In the genomic region with DNA sequence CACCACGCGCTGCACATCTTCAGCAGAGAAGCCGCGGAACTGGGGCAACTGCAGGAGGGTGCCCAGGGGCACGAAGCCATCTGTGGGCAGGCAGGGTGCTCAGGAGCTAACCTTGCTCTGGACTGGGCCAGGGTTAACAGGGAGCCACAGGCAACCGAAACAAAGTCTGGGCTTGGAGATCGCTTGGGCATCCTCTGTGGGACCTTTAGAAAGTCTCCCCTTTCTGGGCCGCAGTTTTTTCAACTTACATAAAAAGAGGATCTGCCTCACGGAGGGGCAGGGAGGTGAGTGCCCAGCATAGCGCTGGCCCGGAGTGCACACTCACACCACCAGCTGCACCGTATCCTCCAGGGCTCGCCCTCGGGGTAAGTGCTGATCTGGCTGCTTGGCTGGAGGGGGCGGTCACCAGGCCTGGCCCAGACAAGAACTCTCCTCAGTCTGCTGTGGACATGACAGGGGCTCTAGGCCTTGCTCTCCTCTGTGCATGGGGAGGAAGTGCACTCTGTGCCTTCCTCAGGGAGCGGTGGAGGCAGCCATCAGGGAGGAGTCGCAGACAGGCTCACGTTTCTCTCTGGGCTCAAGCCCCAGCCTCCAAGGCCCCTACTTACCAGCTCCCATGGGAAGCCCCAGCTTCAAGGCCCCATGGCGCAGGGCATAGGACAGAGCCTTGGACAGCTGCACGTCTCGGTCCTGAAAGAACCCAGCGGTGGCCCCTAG, we compare ENCODE assay signal across 8 cellular contexts. TPM values are rescaled to one million over a fixed set of nuclear protein-coding genes. Genes with fewer than 3 reads are reported as not detected.
DNase-seq lines count a peak whose midpoint lies in the region; TF ChIP-seq lines count a peak whose summit lies in the region.

No MANE protein-coding gene starts in this region.

- no peaks in the 10 kb centered on the region for H3K27me3 Mint-ChIP-seq in T-helper 1 cell treated with Interleukin-12 subunit alpha and Interleukin-12 subunit beta and Interleukin-4 antibody, amounts not matched to agents 30 μg/mL and 1 μg/mL, for 36 hours (ENCODE audit: low read depth)
- peaks cover 0 to 6% (median 2%) of the 10 kb centered on the region in 3 donors for H3K27me3 Mint-ChIP-seq in immature natural killer cell (ENCODE audit: low read depth in 3 of 3)

- no peaks in the 10 kb centered on the region for H3K9me3 ChIP-seq in testis

- H3K36me3 ChIP-seq in testis (ENCODE audit: low read depth, missing control alignments), result no peaks in the 10 kb centered on the region

- H3K4me3 Mint-ChIP-seq in T-helper 1 cell treated with Interleukin-12 subunit alpha and Interleukin-12 subunit beta and Interleukin-4 antibody, amounts not matched to agents 30 μg/mL and 1 μg/mL, for 36 hours, result peak overlapping the region; percentile 88
- H3K4me3 Mint-ChIP-seq in immature natural killer cell, result peak overlapping the region; percentile 87 to 91 (median 89)

- 50 to 58% methylated on average over 4 to 22 of the region's 22 CpGs for WGBS in testis, 2 donors

- H3K4me1 ChIP-seq in testis, result peaks cover 38% of the 10 kb centered on the region

- intact Hi-C loops in testis (cut with DNase I; ENCODE audit: low total_unique reads), result no loop called here

- H3K27ac ChIP-seq in testis, result peak overlapping the region; percentile 72 to 84

- DNase-seq in T-helper 1 cell, result no peak
- peak; percentile 16 for DNase-seq in activated naive CD4-positive, alpha-beta T cell treated with anti-CD3 and anti-CD28 coated beads, Interleukin-2, amount 50 U/mL, for 16 hours
- DNase-seq in immature natural killer cell, result no peak
- no peak for DNase-seq in testis
- no peak for DNase-seq in NAMALWA (ENCODE audit: low spot score)
- DNase-seq in COR-L47 (lab: John Stamatoyannopoulos, UW), result no peak
- DNase-seq in activated effector memory CD4-positive, alpha-beta T cell treated with anti-CD3 and anti-CD28 coated beads, Interleukin-2, amount 50 U/mL, for 16 hours, result no peak

- H3K9me3 Mint-ChIP-seq in T-helper 1 cell treated with Interleukin-12 subunit alpha and Interleukin-12 subunit beta and Interleukin-4 antibody, amounts not matched to agents 30 μg/mL and 1 μg/mL, for 36 hours, result no peaks in the 10 kb centered on the region
- H3K9me3 Mint-ChIP-seq in immature natural killer cell, result no peaks in the 10 kb centered on the region

- TF ChIP-seq POLR2A in testis (IDR thresholded peaks at IDR 0.05), result no peak

- H3K4me3 ChIP-seq in testis, result peak overlapping the region; percentile 74 to 75

- H3K27me3 ChIP-seq in testis, result no peaks in the 10 kb centered on the region

- H3K36me3 Mint-ChIP-seq in T-helper 1 cell treated with Interleukin-12 subunit alpha and Interleukin-12 subunit beta and Interleukin-4 antibody, amounts not matched to agents 30 μg/mL and 1 μg/mL, for 36 hours (ENCODE audit: low read depth), result peaks cover under 1% of the 10 kb centered on the region
- H3K36me3 Mint-ChIP-seq in immature natural killer cell, result no peaks in the 10 kb centered on the region

- TF ChIP-seq CTCF in testis (IDR thresholded peaks at IDR 0.05), result no peak

- H3K27ac Mint-ChIP-seq in T-helper 1 cell treated with Interleukin-12 subunit alpha and Interleukin-12 subunit beta and Interleukin-4 antibody, amounts not matched to agents 30 μg/mL and 1 μg/mL, for 36 hours, result peak overlapping the region; percentile 79
- H3K27ac Mint-ChIP-seq in immature natural killer cell, result peak overlapping the region; percentile 27 to 91 (median 77)

- H3K4me1 Mint-ChIP-seq in T-helper 1 cell treated with Interleukin-12 subunit alpha and Interleukin-12 subunit beta and Interleukin-4 antibody, amounts not matched to agents 30 μg/mL and 1 μg/mL, for 36 hours (ENCODE audit: low read depth), result peaks cover 20% of the 10 kb centered on the region
- peaks cover 30 to 31% of the 10 kb centered on the region in 2 donors for H3K4me1 Mint-ChIP-seq in immature natural killer cell

RNA-seq across cellular contexts. Expression of gene TRPT1, which starts 0.9 kb away (rescaled TPM):
- polyA plus RNA-seq in immature natural killer cell (10 to 100 TPM; 42.2 to 51.0 (median 43.8) TPM), testis (ENCODE audit: insufficient read depth, low read depth, low replicate concordance) (93.7 TPM)
- total RNA-seq in testis, result 10 to 100 TPM; 56.5 to 65.4 TPM

RNA-seq across cellular contexts. Expression of gene NUDT22, which starts 1.0 kb away (rescaled TPM):
- polyA plus RNA-seq in immature natural killer cell (10 to 100 TPM; 64.9 to 95.4 (median 74.9) TPM), testis (ENCODE audit: insufficient read depth, low read depth, low replicate concordance) (19.0 TPM)
- 10 to 100 TPM; 50.9 to 52.7 TPM for total RNA-seq in testis

RNA-seq across cellular contexts. Expression of gene DNAJC4, which starts 5.3 kb away (rescaled TPM):
- polyA plus RNA-seq in immature natural killer cell, result 10 to 100 TPM; 25.2 to 32.6 (median 26.7) TPM
- 100 to 1,000 TPM; 105 to 254 TPM for total RNA-seq in testis
- polyA plus RNA-seq in testis (ENCODE audit: insufficient read depth, low read depth, low replicate concordance), result 303 TPM

RNA-seq across cellular contexts. Expression of gene VEGFB, which starts 9.3 kb away (rescaled TPM):
- 10 to 100 TPM in 1 of 3 donors, 1 to 10 TPM in 2; 6.7 to 10.3 (median 9.4) TPM for polyA plus RNA-seq in immature natural killer cell
- 10 to 100 TPM; 19.1 to 47.8 TPM for total RNA-seq in testis
- polyA plus RNA-seq in testis (ENCODE audit: insufficient read depth, low read depth, low replicate concordance), result 57.3 TPM

RNA-seq across cellular contexts. Expression of gene FKBP2, which starts 15.8 kb away (rescaled TPM):
- polyA plus RNA-seq in immature natural killer cell (100 to 1,000 TPM; 110 to 142 (median 130) TPM), testis (ENCODE audit: insufficient read depth, low read depth, low replicate concordance) (159 TPM)
- total RNA-seq in testis, result 100 to 1,000 TPM; 151 to 159 TPM
